9 cellular contexts compared by ENCODE assay signal in the genomic region with DNA sequence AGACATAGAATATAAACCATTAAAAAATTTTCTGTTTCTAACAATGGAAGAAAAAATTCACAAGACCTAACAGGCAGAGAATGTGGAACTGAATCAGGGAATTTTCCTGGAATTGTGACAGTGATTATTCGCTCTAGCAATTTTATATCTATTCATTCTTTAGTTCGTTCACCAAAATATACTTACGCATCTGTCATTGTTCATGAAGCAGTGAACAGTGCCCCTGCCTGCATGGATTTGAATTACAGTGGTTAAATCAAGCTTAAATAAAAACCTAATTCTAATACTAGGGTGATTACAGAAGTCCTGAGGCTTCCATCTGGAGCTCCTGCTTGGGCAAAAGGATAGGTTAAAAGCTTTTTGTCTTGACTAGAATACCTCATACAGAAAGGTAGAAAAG. TPM values are rescaled to one million over a fixed set of nuclear protein-coding genes. Genes with fewer than 3 reads are reported as not detected.
DNase-seq lines count a peak whose midpoint lies in the region; ATAC-seq and TF ChIP-seq lines count a peak whose summit lies in the region.
"Had no signal": no experiment of that assay in that cellular context is flagged by ENCODE, and none has a peak within 500 bp of the region (broad histone marks: within the 10 kb centered on the region; RNA-seq: fewer than 3 reads in every experiment).

No MANE protein-coding gene starts in this region.

- H3K9me3 Mint-ChIP-seq in activated CD8-positive, alpha-beta T cell treated with anti-CD3 and anti-CD28 coated beads, Interleukin-2, amount 10 ng/mL, durations not matched to agents 7 days and 5 days (ENCODE audit: insufficient read depth): no peaks in the 10 kb centered on the region

- POLR2A ChIA-PET in AG04449 (lab: Yijun Ruan, JAX): no interaction called here
- POLR2A ChIA-PET in activated CD8-positive, alpha-beta T cell treated with anti-CD3 and anti-CD28 coated beads, Interleukin-2, amount 10 ng/mL, durations not matched to agents 7 days and 5 days (lab: Charles Lee): no interaction called here

- no peak for ATAC-seq in activated CD8-positive, alpha-beta T cell treated with anti-CD3 and anti-CD28 coated beads, Interleukin-2, amount 10 ng/mL, durations not matched to agents 7 days and 5 days
- ATAC-seq in GM21447 (IDR thresholded peaks at IDR 0.05; ENCODE audit: unreplicated experiment) (no peak), HG03442 (IDR thresholded peaks at IDR 0.05; ENCODE audit: unreplicated experiment) (no peak)

- TF ChIP-seq CTCF in AG04449 (IDR thresholded peaks at IDR 0.05; ENCODE audit: insufficient read depth, low read length, missing control alignments): peak; percentile 20

- CTCF ChIA-PET in AG04449 (lab: Yijun Ruan, JAX): interaction anchor here (0.9 to 1.3 kb wide), 3 partner anchors 11 to 131 kb away, joined by 3 read pairs; no protein-coding TSS in a partner anchor
- CTCF ChIA-PET in activated CD8-positive, alpha-beta T cell treated with anti-CD3 and anti-CD28 coated beads, Interleukin-2, amount 10 ng/mL, durations not matched to agents 7 days and 5 days (lab: Charles Lee): interaction anchor here (0.6 kb wide), 1 partner anchor 38 kb away, joined by 4 read pairs; no protein-coding TSS in a partner anchor

- no peak for DNase-seq in AG04449 (ENCODE audit: low read depth, low spot score)
- peak; percentile 5 for DNase-seq in Jurkat, Clone E6-1 (ENCODE audit: low read depth, low spot score)
- DNase-seq in activated CD8-positive, alpha-beta T cell treated with anti-CD3 and anti-CD28 coated beads, Interleukin-2, amount 10 ng/mL, durations not matched to agents 7 days and 5 days: no peak
- no peak for DNase-seq in stimulated activated CD4-positive, alpha-beta T cell treated with anti-CD3 and anti-CD28 coated beads, Interleukin-2, amount 100 ng/mL, for 24 hours
- DNase-seq: NCI-H1417 treated with DMSO at 0.1 percent for 48 hours had no signal

- H3K4me3 Mint-ChIP-seq in activated CD8-positive, alpha-beta T cell treated with anti-CD3 and anti-CD28 coated beads, Interleukin-2, amount 10 ng/mL, durations not matched to agents 7 days and 5 days: no peak overlapping the region

- no peak overlapping the region for H3K4me3 ChIP-seq in AG04449 (ENCODE audit: low read depth, low read length)
- H3K4me3 ChIP-seq in Jurkat, Clone E6-1 (ENCODE audit: low read length): no peak overlapping the region

- no peaks in the 10 kb centered on the region for H3K36me3 Mint-ChIP-seq in activated CD8-positive, alpha-beta T cell treated with anti-CD3 and anti-CD28 coated beads, Interleukin-2, amount 10 ng/mL, durations not matched to agents 7 days and 5 days (ENCODE audit: low read depth)

- no peaks in the 10 kb centered on the region for H3K27me3 ChIP-seq in layer of hippocampus (ENCODE audit: control insufficient read depth, insufficient read depth, low read length)

- H3K27ac ChIP-seq in angular gyrus (ENCODE audit: low read depth, low read length): peak overlapping the region; percentile 4
- H3K27ac ChIP-seq in layer of hippocampus (ENCODE audit: low read depth, low read length): peak overlapping the region; percentile 35

- no peaks in the 10 kb centered on the region for H3K4me1 Mint-ChIP-seq in activated CD8-positive, alpha-beta T cell treated with anti-CD3 and anti-CD28 coated beads, Interleukin-2, amount 10 ng/mL, durations not matched to agents 7 days and 5 days (ENCODE audit: low read depth)

- no peak overlapping the region for H3K27ac Mint-ChIP-seq in activated CD8-positive, alpha-beta T cell treated with anti-CD3 and anti-CD28 coated beads, Interleukin-2, amount 10 ng/mL, durations not matched to agents 7 days and 5 days

- no peaks in the 10 kb centered on the region for H3K27me3 Mint-ChIP-seq in activated CD8-positive, alpha-beta T cell treated with anti-CD3 and anti-CD28 coated beads, Interleukin-2, amount 10 ng/mL, durations not matched to agents 7 days and 5 days (ENCODE audit: low read depth)

RNA-seq across cellular contexts. Expression of a gene that starts 48.6 kb away (rescaled TPM):
- polyA plus RNA-seq in Jurkat, Clone E6-1 (2012; ENCODE audit: insufficient read depth, insufficient read length): not detected
- not detected for total RNA-seq in activated CD8-positive, alpha-beta T cell treated with anti-CD3 and anti-CD28 coated beads, Interleukin-2, amount 10 ng/mL, durations not matched to agents 7 days and 5 days
